In genomic region chr14:29111554-29111953, GRCh38 we compare ENCODE assay signal across 21 cellular contexts.
DNase-seq lines count a peak whose midpoint lies in the region; ATAC-seq lines count a peak whose summit lies in the region.
"Had no signal": no experiment of that assay in that cellular context is flagged by ENCODE, and none has a peak within 500 bp of the region (broad histone marks: within the 10 kb centered on the region; RNA-seq: fewer than 3 reads in every experiment).

No MANE protein-coding gene starts in this region.

- DNase-seq in NCI-H446 treated with DMSO at 0.1 percent for 48 hours (lab: John Stamatoyannopoulos, UW) (peak; percentile 43), NCI-H446 (lab: John Stamatoyannopoulos, UW) (no peak), M059J (ENCODE audit: low read depth) (peak; percentile 72), glomerular endothelial cell (ENCODE audit: extremely low read depth, low read depth, low spot score) (peak; percentile 9), kidney glomerular epithelial cell (lab: John Stamatoyannopoulos, UW) (no peak), NCI-H510A treated with DMSO at 0.1 percent for 48 hours (lab: John Stamatoyannopoulos, UW) (no peak), SHP77 (lab: John Stamatoyannopoulos, UW) (no peak)
- DNase-seq: 8988T, COR-L47, GF-D8, H7, Karpas-422, NCI-H1105, NCI-H2081, NCI-H524 treated with DMSO at 0.1 percent for 48 hours, PC-3, RPMI8226, SIG-M5 had no signal

- no peak for ATAC-seq in HG03045 (IDR thresholded peaks at IDR 0.05; ENCODE audit: unreplicated experiment)
- ATAC-seq: GM12878, PC-3, SK-N-SH treated with all-trans-retinoic acid at 6 μM for 48 hours had no signal

Comparison
In these comparisons a context has a peak if more than half of its experiments do, and no peak if none do; other contexts are left out.
1. DNase-seq: peak in NCI-H446 treated with DMSO at 0.1 percent for 48 hours (single experiment), M059J (single experiment) and glomerular endothelial cell (single experiment); none in NCI-H446 (0 of 2), kidney glomerular epithelial cell (single experiment), NCI-H510A treated with DMSO at 0.1 percent for 48 hours (single experiment) and SHP77 (0 of 2).